In genomic region chr3:172107403-172107802, GRCh38 we compare ENCODE assay signal across 1 cellular context.
TF ChIP-seq lines count a peak whose summit lies in the region.

No MANE protein-coding gene starts in this region.

TF ChIP-seq in HepG2, 621 proteins besides CTCF, POLR2A, EP300 and RAD21 (continued from another document):
- TF ChIP-seq, protein P1, sequence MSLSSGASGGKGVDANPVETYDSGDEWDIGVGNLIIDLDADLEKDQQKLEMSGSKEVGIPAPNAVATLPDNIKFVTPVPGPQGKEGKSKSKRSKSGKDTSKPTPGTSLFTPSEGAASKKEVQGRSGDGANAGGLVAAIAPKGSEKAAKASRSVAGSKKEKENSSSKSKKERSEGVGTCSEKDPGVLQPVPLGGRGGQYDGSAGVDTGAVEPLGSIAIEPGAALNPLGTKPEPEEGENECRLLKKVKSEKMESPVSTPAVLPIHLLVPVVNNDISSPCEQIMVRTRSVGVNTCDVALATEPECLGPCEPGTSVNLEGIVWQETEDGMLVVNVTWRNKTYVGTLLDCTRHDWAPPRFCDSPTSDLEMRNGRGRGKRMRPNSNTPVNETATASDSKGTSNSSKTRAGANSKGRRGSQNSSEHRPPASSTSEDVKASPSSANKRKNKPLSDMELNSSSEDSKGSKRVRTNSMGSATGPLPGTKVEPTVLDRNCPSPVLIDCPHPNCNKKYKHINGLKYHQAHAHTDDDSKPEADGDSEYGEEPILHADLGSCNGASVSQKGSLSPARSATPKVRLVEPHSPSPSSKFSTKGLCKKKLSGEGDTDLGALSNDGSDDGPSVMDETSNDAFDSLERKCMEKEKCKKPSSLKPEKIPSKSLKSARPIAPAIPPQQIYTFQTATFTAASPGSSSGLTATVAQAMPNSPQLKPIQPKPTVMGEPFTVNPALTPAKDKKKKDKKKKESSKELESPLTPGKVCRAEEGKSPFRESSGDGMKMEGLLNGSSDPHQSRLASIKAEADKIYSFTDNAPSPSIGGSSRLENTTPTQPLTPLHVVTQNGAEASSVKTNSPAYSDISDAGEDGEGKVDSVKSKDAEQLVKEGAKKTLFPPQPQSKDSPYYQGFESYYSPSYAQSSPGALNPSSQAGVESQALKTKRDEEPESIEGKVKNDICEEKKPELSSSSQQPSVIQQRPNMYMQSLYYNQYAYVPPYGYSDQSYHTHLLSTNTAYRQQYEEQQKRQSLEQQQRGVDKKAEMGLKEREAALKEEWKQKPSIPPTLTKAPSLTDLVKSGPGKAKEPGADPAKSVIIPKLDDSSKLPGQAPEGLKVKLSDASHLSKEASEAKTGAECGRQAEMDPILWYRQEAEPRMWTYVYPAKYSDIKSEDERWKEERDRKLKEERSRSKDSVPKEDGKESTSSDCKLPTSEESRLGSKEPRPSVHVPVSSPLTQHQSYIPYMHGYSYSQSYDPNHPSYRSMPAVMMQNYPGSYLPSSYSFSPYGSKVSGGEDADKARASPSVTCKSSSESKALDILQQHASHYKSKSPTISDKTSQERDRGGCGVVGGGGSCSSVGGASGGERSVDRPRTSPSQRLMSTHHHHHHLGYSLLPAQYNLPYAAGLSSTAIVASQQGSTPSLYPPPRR (CRISPR knock-in tag; IDR thresholded peaks at IDR 0.05; ENCODE audit: borderline replicate concordance), result no peak
- TF ChIP-seq RBM39 (IDR thresholded peaks at IDR 0.05; ENCODE audit: low read depth, low read length, poor library complexity, severe bottlenecking) (no peak), KDM1A (CRISPR knock-in tag; IDR thresholded peaks at IDR 0.05) (no peak), AGO1 (IDR thresholded peaks at IDR 0.05; ENCODE audit: low read depth, low read length, poor library complexity, severe bottlenecking) (no peak), CCDC6 (CRISPR knock-in tag; IDR thresholded peaks at IDR 0.05) (0 out of 2 replicates have a peak, but pooled peaks have one; percentile 20), CAMTA2 (CRISPR knock-in tag; IDR thresholded peaks at IDR 0.05; ENCODE audit: borderline replicate concordance) (no peak), MED8 (CRISPR knock-in tag; IDR thresholded peaks at IDR 0.05; ENCODE audit: insufficient replicate concordance) (no peak), TFAP4 (IDR thresholded peaks at IDR 0.05; ENCODE audit: borderline replicate concordance, low read depth) (peak; percentile 30; the same call in 1 of the 2 replicates), AGO2 (optimal IDR thresholded peaks at IDR 0.05; ENCODE audit: low read depth, low read length) (peak; percentile 41), RBM22 (optimal IDR thresholded peaks at IDR 0.05; ENCODE audit: low read length) (peak; percentile 66)
